Comparison of ENCODE assay signal across 21 cellular contexts in the genomic region with DNA sequence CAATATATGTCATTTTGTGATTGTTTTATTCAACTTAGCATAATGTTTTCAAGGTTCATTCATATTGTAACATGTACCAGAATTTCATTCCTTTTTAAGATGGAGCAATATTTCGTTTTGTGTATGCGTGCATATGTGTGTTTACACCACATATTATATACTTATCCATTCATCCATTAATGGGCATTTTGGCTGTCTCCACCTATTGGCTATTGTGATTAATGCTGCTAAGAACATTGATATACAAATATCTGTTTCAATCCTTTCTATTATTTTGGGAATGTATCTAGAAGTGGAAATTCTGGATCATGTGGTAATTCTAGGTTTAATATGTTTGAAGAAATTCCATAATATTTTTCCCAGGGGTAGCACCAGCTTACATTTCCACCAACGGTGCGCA.
DNase-seq lines count a peak whose midpoint lies in the region; ATAC-seq, FAIRE-seq and TF ChIP-seq lines count a peak whose summit lies in the region.
"Had no signal": no experiment of that assay in that cellular context is flagged by ENCODE, and none has a peak within 500 bp of the region (broad histone marks: within the 10 kb centered on the region; RNA-seq: fewer than 3 reads in every experiment).

No MANE protein-coding gene starts in this region.

- H3K36me3 ChIP-seq in DND-41 (ENCODE audit: insufficient read depth, low read length), result no peaks in the 10 kb centered on the region
- H3K36me3 ChIP-seq in OCI-LY3 (replicated peaks; ENCODE audit: low read depth, low read length), result no peaks in the 10 kb centered on the region
- H3K36me3 ChIP-seq: BLaER1 treated with 17β-estradiol and CSF1 and Interleukin-3, amounts not matched to agents 10 nM and 100 nM; HAP-1; SJSA1 had no signal

- H3K4me3 ChIP-seq in DND-41 (ENCODE audit: low read depth in 1 of 2, low read length in 2 of 2), result no peak overlapping the region
- no peak overlapping the region for H3K4me3 ChIP-seq in OCI-LY3 (ENCODE audit: low read length)
- H3K4me3 ChIP-seq: BLaER1 treated with 17β-estradiol and CSF1 and Interleukin-3, amounts not matched to agents 10 nM and 100 nM; HAP-1; SJSA1 had no signal

- H3K9ac ChIP-seq in DND-41 (ENCODE audit: low read depth, low read length) (no peak overlapping the region), OCI-LY3 (ENCODE audit: low read length) (no peak overlapping the region)
- H3K9ac ChIP-seq: BLaER1 treated with 17β-estradiol and CSF1 and Interleukin-3, amounts not matched to agents 10 nM and 100 nM had no signal

- H3K79me2 ChIP-seq in DND-41 (ENCODE audit: insufficient read depth, low read length), result no peaks in the 10 kb centered on the region
- H3K79me2 ChIP-seq in OCI-LY3 (ENCODE audit: low read length), result no peaks in the 10 kb centered on the region

- H3K4me3 Mint-ChIP-seq in endothelial cell (ENCODE audit: unreplicated experiment), result no peak overlapping the region

- H3K4me1 Mint-ChIP-seq in endothelial cell (ENCODE audit: unreplicated experiment), result no peaks in the 10 kb centered on the region

- no peak overlapping the region for H3K27ac ChIP-seq in 22Rv1
- no peak overlapping the region for H3K27ac ChIP-seq in DND-41 (ENCODE audit: low read length)
- no peak overlapping the region for H3K27ac ChIP-seq in OCI-LY3 (ENCODE audit: low read length)
- H3K27ac ChIP-seq: BLaER1 treated with 17β-estradiol and CSF1 and Interleukin-3, amounts not matched to agents 10 nM and 100 nM; SJSA1 had no signal

- H3K27ac Mint-ChIP-seq in endothelial cell (ENCODE audit: unreplicated experiment), result no peak overlapping the region

- no peak for TF ChIP-seq POLR2A in H54 (IDR thresholded peaks at IDR 0.05; ENCODE audit: low read depth, low read length)

- TF ChIP-seq CTCF in 22Rv1 (IDR thresholded peaks at IDR 0.05), result peak; percentile 40
- TF ChIP-seq CTCF in DND-41 (IDR thresholded peaks at IDR 0.05; ENCODE audit: borderline replicate concordance, extremely low read depth, low read length, poor library complexity, severe bottlenecking), result peak; percentile 15
- TF ChIP-seq CTCF in OCI-LY3 (IDR thresholded peaks at IDR 0.05; ENCODE audit: low read depth, low read length), result peak; percentile 32
- peak; percentile 6 for TF ChIP-seq CTCF in endothelial cell (IDR thresholded peaks at IDR 0.05; ENCODE audit: unreplicated experiment)

- DNase-seq in DND-41 (no peak), endothelial cell (ENCODE audit: low spot score) (no peak), kidney tubule cell (ENCODE audit: low spot score) (no peak), H54 (ENCODE audit: insufficient read length, low spot score) (no peak)
- DNase-seq in activated CD4-positive, CD25-positive, alpha-beta regulatory T cell (lab: John Stamatoyannopoulos, UW), result no peak
- DNase-seq: DMS79 treated with DMSO at 0.1 percent for 48 hours, KG1, MM.1S, NCI-H1092 treated with DMSO at 0.1 percent for 48 hours, NCI-H146, NCI-H2029 treated with DMSO at 0.1 percent for 48 hours, NCI-H2171, NCI-H69, SW 1271 had no signal

- ATAC-seq in DND-41 (ENCODE audit: insufficient read depth, low read depth) (no peak), GM18907 (IDR thresholded peaks at IDR 0.05; ENCODE audit: unreplicated experiment) (no peak)
- ATAC-seq: Panc1 had no signal

- H3K9me3 Mint-ChIP-seq in endothelial cell (ENCODE audit: unreplicated experiment), result no peaks in the 10 kb centered on the region

- H3K36me3 Mint-ChIP-seq in endothelial cell (ENCODE audit: low read depth, unreplicated experiment), result no peaks in the 10 kb centered on the region

- no peaks in the 10 kb centered on the region for H3K4me1 ChIP-seq in DND-41 (ENCODE audit: insufficient read depth, low read length)
- peaks cover 25% of the 10 kb centered on the region for H3K4me1 ChIP-seq in OCI-LY3 (ENCODE audit: low read length)
- H3K4me1 ChIP-seq: HAP-1, SJSA1 had no signal

- no peak overlapping the region for H3K4me2 ChIP-seq in DND-41 (ENCODE audit: insufficient read depth, low read length)
- H3K4me2 ChIP-seq in OCI-LY3 (ENCODE audit: low read length), result no peak overlapping the region
- H3K4me2 ChIP-seq: BLaER1 treated with 17β-estradiol and CSF1 and Interleukin-3, amounts not matched to agents 10 nM and 100 nM had no signal

- H3K9me3 ChIP-seq in DND-41 (ENCODE audit: insufficient read depth, low read length, severe bottlenecking) (no peaks in the 10 kb centered on the region), OCI-LY3 (ENCODE audit: insufficient read depth, low read length) (no peaks in the 10 kb centered on the region)
- H3K9me3 ChIP-seq: BLaER1 treated with 17β-estradiol and CSF1 and Interleukin-3, amounts not matched to agents 10 nM and 100 nM; HAP-1; SJSA1 had no signal

- H3K27me3 ChIP-seq in DND-41 (ENCODE audit: insufficient read depth, low read length, poor library complexity) (peaks cover 3% of the 10 kb centered on the region), OCI-LY3 (ENCODE audit: low read depth, low read length) (0 out of 2 replicates have a peak, but pooled peaks cover 3% of the 10 kb centered on the region)
- H3K27me3 ChIP-seq: BLaER1 treated with 17β-estradiol and CSF1 and Interleukin-3, amounts not matched to agents 10 nM and 100 nM; SJSA1 had no signal

- no peak overlapping the region for H2AFZ ChIP-seq in DND-41 (ENCODE audit: low read depth, low read length)
- no peak overlapping the region for H2AFZ ChIP-seq in OCI-LY3 (ENCODE audit: low read depth, low read length)

- H3K27me3 Mint-ChIP-seq in endothelial cell (ENCODE audit: unreplicated experiment), result no peaks in the 10 kb centered on the region

- H4K20me1 ChIP-seq in DND-41 (ENCODE audit: insufficient read depth, low read length) (no peaks in the 10 kb centered on the region), OCI-LY3 (ENCODE audit: insufficient read depth, low read length) (no peaks in the 10 kb centered on the region)
- H4K20me1 ChIP-seq: BLaER1 treated with 17β-estradiol and CSF1 and Interleukin-3, amounts not matched to agents 10 nM and 100 nM had no signal

- FAIRE-seq in H54 (lab: Jason Lieb, UNC), result no peak
